Comparison of ENCODE assay signal across 15 cellular contexts in the genomic region with DNA sequence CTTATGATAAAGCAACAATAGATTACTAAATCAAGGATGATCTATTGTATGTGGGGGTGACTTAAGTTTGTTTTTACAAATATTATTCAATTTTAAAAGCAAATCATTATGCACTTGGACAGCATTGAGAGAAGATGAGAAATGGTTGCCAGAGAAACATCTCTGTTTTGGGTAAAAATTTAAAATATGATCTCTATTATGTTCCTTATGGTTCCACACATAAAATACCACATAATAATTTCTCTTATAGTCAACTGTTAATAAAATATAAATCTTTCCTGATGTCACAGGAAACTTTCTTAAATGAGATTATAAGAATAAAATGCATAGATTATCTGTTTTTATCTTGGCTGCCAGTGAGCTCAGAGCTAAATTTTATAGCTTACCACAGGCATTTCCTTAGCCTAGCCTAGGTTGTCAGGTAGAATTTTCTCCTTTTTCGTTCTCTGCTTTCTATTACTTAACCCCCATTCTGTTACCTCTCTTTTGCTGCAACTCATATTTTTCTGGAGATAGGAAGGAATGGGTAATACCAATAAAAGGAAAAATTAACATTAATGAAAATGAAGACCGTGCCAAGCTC.
DNase-seq lines count a peak whose midpoint lies in the region; ATAC-seq and TF ChIP-seq lines count a peak whose summit lies in the region.
"Had no signal": no experiment of that assay in that cellular context is flagged by ENCODE, and none has a peak within 500 bp of the region (broad histone marks: within the 10 kb centered on the region; RNA-seq: fewer than 3 reads in every experiment).

No MANE protein-coding gene starts in this region.

- H3K27ac Mint-ChIP-seq in MCF 10A (ENCODE audit: low read depth, unreplicated experiment) = no peak overlapping the region
- H3K27ac Mint-ChIP-seq: CD14-positive monocyte; CD8-positive, alpha-beta T cell had no signal

- H3K27me3 ChIP-seq in MM.1S (replicated peaks; ENCODE audit: insufficient read depth, low read length) = no peaks in the 10 kb centered on the region
- no peaks in the 10 kb centered on the region for H3K27me3 ChIP-seq in brain microvascular endothelial cell (replicated peaks)

- H3K4me3 ChIP-seq in MM.1S (ENCODE audit: low read length) (no peak overlapping the region), SK-N-MC (peak overlapping the region; percentile 52), brain microvascular endothelial cell (ENCODE audit: low read depth, low read length) (no peak overlapping the region)
- H3K4me3 ChIP-seq: A549, HAP-1 had no signal

- no peak for ATAC-seq in activated CD4-positive, CD25-positive, alpha-beta regulatory T cell treated with anti-CD3 and anti-CD28 coated beads, Interleukin-2, amount 50 U/mL, for 24 hours
- ATAC-seq: A549; CD8-positive, alpha-beta T cell had no signal

- CTCF ChIA-PET in MCF 10A (lab: Yijun Ruan, JAX) = interaction anchor here (0.7 to 1.0 kb wide), 2 partner anchors 26 to 75 kb away, joined by 3 to 5 read pairs; no protein-coding TSS in a partner anchor

- intact Hi-C loops in MCF 10A (cut with micrococcal nuclease) = no loop called here

- no peak overlapping the region for H3K4me3 Mint-ChIP-seq in MCF 10A (ENCODE audit: unreplicated experiment)
- H3K4me3 Mint-ChIP-seq: CD14-positive monocyte; CD8-positive, alpha-beta T cell had no signal

- H4K20me1 ChIP-seq in MM.1S (ENCODE audit: insufficient read depth, low read length) = no peaks in the 10 kb centered on the region

- H3K4me1 Mint-ChIP-seq in MCF 10A (ENCODE audit: insufficient read depth, unreplicated experiment) = peaks cover 9% of the 10 kb centered on the region

- H3K36me3 Mint-ChIP-seq in MCF 10A (ENCODE audit: insufficient read depth, unreplicated experiment) = no peaks in the 10 kb centered on the region
- H3K36me3 Mint-ChIP-seq: CD14-positive monocyte; CD8-positive, alpha-beta T cell had no signal

- no peaks in the 10 kb centered on the region for H3K9me2 ChIP-seq in MM.1S (replicated peaks; ENCODE audit: insufficient read depth, low read length)

- H3K9me3 ChIP-seq in MM.1S (replicated peaks; ENCODE audit: insufficient read depth, low read length) (no peaks in the 10 kb centered on the region), SK-N-MC (ENCODE audit: low read depth, low read length) (no peaks in the 10 kb centered on the region)
- H3K9me3 ChIP-seq: A549, HAP-1 had no signal

- in situ Hi-C loops in brain microvascular endothelial cell (cut with HindIII; ENCODE audit: low pct_ligation_motif_present, low sequenced_read_pairs) = no loop called here

- H3K9me3 Mint-ChIP-seq in MCF 10A (ENCODE audit: unreplicated experiment) = no peaks in the 10 kb centered on the region
- H3K9me3 Mint-ChIP-seq: CD8-positive, alpha-beta T cell had no signal

- H3K4me1 ChIP-seq in MM.1S (ENCODE audit: low read length) = peaks cover 46% of the 10 kb centered on the region

- H3F3A ChIP-seq in MM.1S (ENCODE audit: insufficient read depth, low read length) = peaks cover 20% of the 10 kb centered on the region

- H3K36me3 ChIP-seq in MM.1S (replicated peaks; ENCODE audit: insufficient read depth, low read length) (no peaks in the 10 kb centered on the region), SK-N-MC (ENCODE audit: insufficient read depth, low read length) (peaks cover 4% of the 10 kb centered on the region; the same call in 1 of the 2 replicates), brain microvascular endothelial cell (replicated peaks) (no peaks in the 10 kb centered on the region)
- H3K36me3 ChIP-seq: HAP-1 had no signal

- H3K9ac ChIP-seq in MM.1S (ENCODE audit: low read length) (no peak overlapping the region), SK-N-MC (ENCODE audit: insufficient read length) (no peak overlapping the region)

- H3K79me2 ChIP-seq in MM.1S (ENCODE audit: low read length) = no peaks in the 10 kb centered on the region

- no peak for TF ChIP-seq CTCF in MM.1S (IDR thresholded peaks at IDR 0.05; ENCODE audit: low read length)
- no peak for TF ChIP-seq CTCF in brain microvascular endothelial cell (IDR thresholded peaks at IDR 0.05; ENCODE audit: low read depth, low read length, missing control alignments)
- TF ChIP-seq CTCF in MCF 10A (IDR thresholded peaks at IDR 0.05; ENCODE audit: unreplicated experiment) = no peak

- POLR2A ChIA-PET in MCF 10A (lab: Yijun Ruan, JAX) = no interaction called here

- H3K4me2 ChIP-seq in MM.1S (ENCODE audit: low read depth, low read length) = peak overlapping the region; percentile 22; the same call in 1 of the 2 replicates
- H3K4me2 ChIP-seq: A549 had no signal

- no peaks in the 10 kb centered on the region for H3K27me3 Mint-ChIP-seq in MCF 10A (ENCODE audit: insufficient read depth, unreplicated experiment)

- BruUV-seq in MCF 10A (replicated peaks; lab: Mats Ljungman, UMichigan) = no TSS peak

- peak; percentile 54 for DNase-seq in MM.1S
- peak; percentile 70 for DNase-seq in SK-N-MC (ENCODE audit: low read depth, low spot score)
- DNase-seq in brain microvascular endothelial cell = no peak
- no peak for DNase-seq in NCI-H146 (lab: John Stamatoyannopoulos, UW)
- no peak for DNase-seq in HK-2 (ENCODE audit: unreplicated experiment)
- no peak for DNase-seq in MCF 10A (ENCODE audit: unreplicated experiment)
- DNase-seq: CD8-positive, alpha-beta T cell; COR-L47; DMS153; DMS79 treated with DMSO at 0.1 percent for 48 hours; EL had no signal

- peak overlapping the region; percentile 5; the same call in 1 of the 2 replicates for H3K27ac ChIP-seq in MM.1S (ENCODE audit: low read length)
- H3K27ac ChIP-seq in SK-N-MC = peak overlapping the region; percentile 93
- peak overlapping the region; percentile 48 for H3K27ac ChIP-seq in brain microvascular endothelial cell
- H3K27ac ChIP-seq: A549 had no signal

- no peak overlapping the region for H2AFZ ChIP-seq in MM.1S (ENCODE audit: low read length)

Comparison
In these comparisons a context has a peak if more than half of its experiments do, and no peak if none do; other contexts are left out.
1. DNase-seq: peak in MM.1S (single experiment) and SK-N-MC (single experiment); none in brain microvascular endothelial cell (single experiment), NCI-H146 (single experiment), HK-2 (single experiment) and MCF 10A (single experiment).
2. H3K27ac ChIP-seq: peak in every context shown above with its lines; median percentile 93 in SK-N-MC; 48 in brain microvascular endothelial cell; 5 in MM.1S.